Comparison of ENCODE assay signal across 1 cellular context in the genomic region with DNA sequence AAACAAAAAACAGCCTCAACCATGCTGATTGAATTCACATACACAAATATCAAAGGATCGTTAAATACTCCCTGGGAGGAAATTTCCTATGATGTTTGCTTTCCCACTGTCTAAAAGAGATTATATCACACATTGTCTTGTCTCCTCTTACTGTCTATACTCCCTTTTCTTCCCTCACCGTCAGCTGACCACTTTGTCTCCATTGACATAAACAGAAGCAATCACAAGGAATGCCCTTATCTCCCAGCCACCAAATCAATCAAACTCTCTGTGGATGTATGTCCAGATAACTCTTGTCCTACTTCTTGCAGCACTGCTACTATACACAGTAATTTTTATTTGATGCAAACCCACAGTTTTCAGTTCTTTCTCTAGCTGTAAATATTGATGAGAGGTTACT.
TF ChIP-seq lines count a peak whose summit lies in the region.

No MANE protein-coding gene starts in this region.

TF ChIP-seq in endothelial cell of umbilical vein, 7 proteins besides CTCF, POLR2A, EP300 and RAD21:
- TF ChIP-seq POLR2AphosphoS5 (IDR thresholded peaks at IDR 0.05; ENCODE audit: insufficient read depth, low read depth, low read length) (no peak), EZH2 (IDR thresholded peaks at IDR 0.05; ENCODE audit: borderline replicate concordance, low read depth, low read length, severe bottlenecking) (no peak), FOS (IDR thresholded peaks at IDR 0.05; ENCODE audit: borderline replicate concordance, insufficient read depth, low read length) (no peak), MYC (IDR thresholded peaks at IDR 0.05; ENCODE audit: low read depth, low read length) (no peak), JUN (IDR thresholded peaks at IDR 0.05; ENCODE audit: borderline replicate concordance, insufficient read depth, insufficient read length, low read depth) (no peak), GATA2 (IDR thresholded peaks at IDR 0.05; ENCODE audit: insufficient read depth, insufficient read length, low read depth, low read length) (no peak)
- TF ChIP-seq, protein P1, sequence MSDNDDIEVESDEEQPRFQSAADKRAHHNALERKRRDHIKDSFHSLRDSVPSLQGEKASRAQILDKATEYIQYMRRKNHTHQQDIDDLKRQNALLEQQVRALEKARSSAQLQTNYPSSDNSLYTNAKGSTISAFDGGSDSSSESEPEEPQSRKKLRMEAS (IDR thresholded peaks at IDR 0.05; ENCODE audit: insufficient read depth, insufficient read length), result no peak
